Comparison of ENCODE assay signal across 8 cellular contexts in the genomic region with DNA sequence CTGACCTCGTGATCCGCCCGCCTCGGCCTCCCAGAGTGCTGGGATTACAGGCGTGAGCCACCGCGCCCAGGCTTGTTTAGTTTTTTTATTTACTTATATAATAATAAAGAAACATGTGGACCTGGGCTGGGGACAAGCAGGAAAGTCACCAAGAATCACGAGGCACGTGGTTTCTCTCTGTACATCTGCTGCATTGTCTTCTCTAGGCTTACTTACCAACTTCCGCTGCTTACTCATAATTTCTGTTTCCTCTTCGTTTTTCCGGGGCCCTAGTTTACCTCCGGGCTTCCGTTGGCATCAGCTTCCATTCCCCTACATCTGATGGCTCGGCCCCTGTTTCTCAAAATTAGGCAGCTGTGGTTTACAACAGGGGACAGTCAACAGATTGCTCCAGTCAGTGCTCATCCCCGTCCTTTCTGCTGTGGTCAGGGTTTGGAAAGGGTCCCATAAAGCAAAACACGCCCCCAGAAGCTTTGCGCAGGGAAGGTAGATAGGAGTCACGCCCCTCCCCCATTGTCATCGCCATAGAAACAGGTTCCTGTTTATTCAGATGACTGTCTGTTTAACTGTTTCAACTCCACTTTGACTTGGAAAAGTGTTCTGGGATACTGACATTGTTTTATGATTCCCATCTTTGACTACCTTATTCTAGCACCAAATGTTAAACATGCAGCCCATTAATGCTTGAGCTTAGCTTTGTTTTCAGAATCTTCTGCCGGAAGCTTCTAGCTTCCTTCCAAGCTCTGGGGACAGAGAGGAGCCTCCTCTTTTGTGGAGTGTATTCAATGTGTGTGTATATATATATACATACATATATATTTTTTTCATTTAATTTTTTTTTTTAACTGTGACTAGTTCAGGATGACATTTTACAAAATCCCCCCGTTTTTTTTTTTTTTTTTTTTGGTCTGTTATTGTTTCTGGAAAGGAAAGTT.
DNase-seq lines count a peak whose midpoint lies in the region; ATAC-seq lines count a peak whose summit lies in the region.

No MANE protein-coding gene starts in this region.

- ATAC-seq in GM18517 (IDR thresholded peaks at IDR 0.05; ENCODE audit: unreplicated experiment), result peak; percentile 36
- ATAC-seq in HG03139 (IDR thresholded peaks at IDR 0.05; ENCODE audit: unreplicated experiment), result peak; percentile 46
- ATAC-seq in GM21737 (IDR thresholded peaks at IDR 0.05; ENCODE audit: unreplicated experiment), result no peak

- DNase-seq in T follicular helper cell (ENCODE audit: low read depth) (peak; percentile 70), iPS DF 4.7 (ENCODE audit: extremely low read depth, low spot score) (peak; percentile 33), NCI-H1694 (lab: John Stamatoyannopoulos, UW) (no peak)
- peak; percentile 42 for DNase-seq in activated naive CD8-positive, alpha-beta T cell treated with anti-CD3 and anti-CD28 coated beads, Interleukin-2, amount 50 U/mL, for 16 hours (ENCODE audit: low read depth, low spot score)
- peak; percentile 68 to 76 (median 68) for DNase-seq in stimulated activated CD4-positive, alpha-beta T cell treated with anti-CD3 and anti-CD28 coated beads, Interleukin-12 subunit alpha, Interleukin-12 subunit beta, amount 100 ng/mL, for 48 hours (ENCODE audit: low read depth in 2 of 3, low spot score in 1 of 3)
